Comparison of ENCODE assay signal across 25 cellular contexts in the genomic region with DNA sequence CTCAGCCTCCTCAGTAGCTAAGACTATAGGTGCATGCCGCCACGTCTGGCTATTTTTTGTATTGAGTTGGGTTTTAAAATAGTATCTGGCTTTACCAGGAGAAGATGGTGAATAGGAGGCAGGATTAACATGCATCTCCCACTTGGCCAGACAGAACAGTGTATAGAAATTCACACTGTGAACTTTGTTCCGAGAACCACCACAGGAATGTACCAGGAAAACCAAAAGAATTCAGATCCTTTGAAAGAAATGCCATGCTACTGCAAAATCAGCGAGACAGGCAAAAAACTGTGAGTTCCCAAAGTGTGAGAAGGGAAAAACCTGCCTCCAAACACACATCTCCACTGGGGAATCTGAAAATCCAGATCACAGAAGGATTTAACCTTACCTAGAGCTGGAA.
DNase-seq lines count a peak whose midpoint lies in the region; ATAC-seq and TF ChIP-seq lines count a peak whose summit lies in the region.
"Had no signal": no experiment of that assay in that cellular context is flagged by ENCODE, and none has a peak within 500 bp of the region (broad histone marks: within the 10 kb centered on the region; RNA-seq: fewer than 3 reads in every experiment).

No MANE protein-coding gene starts in this region.

- POLR2A ChIA-PET in activated CD4-positive, alpha-beta T cell treated with anti-CD3 and anti-CD28 coated beads for 36 hours (lab: Charles Lee), result no interaction called here

- no peak overlapping the region for H3K27ac ChIP-seq in mammary epithelial cell (ENCODE audit: insufficient read depth, low read depth, low read length)
- H3K27ac ChIP-seq in mesodermal cell (ENCODE audit: low read depth, low read length, severe bottlenecking), result peak overlapping the region; percentile 23
- H3K27ac ChIP-seq in uterus, result no peak overlapping the region
- H3K27ac ChIP-seq: adrenal gland, BLaER1, left ventricle myocardium inferior, vagina had no signal

- no peak overlapping the region for H3K9ac ChIP-seq in mammary epithelial cell (ENCODE audit: insufficient read depth, low read length)
- H3K9ac ChIP-seq: BLaER1 had no signal

- H4K20me1 ChIP-seq in mammary epithelial cell (ENCODE audit: insufficient read depth, low read length), result no peaks in the 10 kb centered on the region
- H4K20me1 ChIP-seq: BLaER1 had no signal

- peak; percentile 64 for DNase-seq in ACHN
- peak; percentile 14 for DNase-seq in HuH-7 (ENCODE audit: low spot score)
- peak; percentile 51 for DNase-seq in mammary epithelial cell
- no peak for DNase-seq in uterus
- DNase-seq in activated CD4-positive, alpha-beta T cell treated with anti-CD3 and anti-CD28 coated beads for 36 hours, result no peak
- no peak for DNase-seq in activated naive CD4-positive, alpha-beta T cell treated with anti-CD3 and anti-CD28 coated beads, Interleukin-2, amount 10 ng/mL, durations not matched to agents 7 days and 5 days
- no peak for DNase-seq in SKM-1 treated with dmso at 0.1 percent for 144 hours (lab: John Stamatoyannopoulos, UW; ENCODE audit: unreplicated experiment)
- DNase-seq: activated CD4-positive, alpha-beta T cell treated with anti-CD3 and anti-CD28 coated beads, Interleukin-2, amount 10 ng/mL, durations not matched to agents 7 days and 5 days; activated gamma-delta T cell treated with Interleukin-2 at 50 U/mL for 16 hours; adrenal gland; effector CD8-positive, alpha-beta T cell; IMR-90; left ventricle myocardium inferior; MM.1S; mucosa of descending colon; NCI-H2171 treated with DMSO at 0.1 percent for 48 hours; NCI-H748 treated with DMSO at 0.1 percent for 48 hours; OCI-M1; SHP77; substantia nigra; T-helper 1 cell had no signal

- no peaks in the 10 kb centered on the region for H3K9me3 ChIP-seq in mammary epithelial cell (replicated peaks; ENCODE audit: insufficient read depth, low read length)
- H3K9me3 ChIP-seq in mesodermal cell (ENCODE audit: control insufficient read depth, low read length), result no peaks in the 10 kb centered on the region
- no peaks in the 10 kb centered on the region for H3K9me3 ChIP-seq in uterus
- H3K9me3 ChIP-seq: adrenal gland, mucosa of descending colon, vagina had no signal

- peak overlapping the region; percentile 18 for H3K4me2 ChIP-seq in mammary epithelial cell (ENCODE audit: insufficient read depth, low read depth, low read length)

- no peak overlapping the region for H3K4me3 ChIP-seq in mammary epithelial cell (replicated peaks in 1 of 3; ENCODE audit: insufficient read depth in 1 of 3, low read depth in 2 of 3, low read length in 3 of 3)
- no peak overlapping the region for H3K4me3 ChIP-seq in mesodermal cell (ENCODE audit: extremely low read depth, insufficient read depth, low read length, poor library complexity, severe bottlenecking)
- no peak overlapping the region for H3K4me3 ChIP-seq in uterus
- H3K4me3 ChIP-seq: adrenal gland, BLaER1, left ventricle myocardium inferior, mucosa of descending colon, vagina had no signal

- CTCF ChIA-PET in mammary epithelial cell (lab: Charles Lee; ENCODE audit: low non-redundant PET), result no interaction called here
- CTCF ChIA-PET in activated CD4-positive, alpha-beta T cell treated with anti-CD3 and anti-CD28 coated beads for 36 hours (lab: Charles Lee), result no interaction called here
- CTCF ChIA-PET in activated naive CD4-positive, alpha-beta T cell treated with anti-CD3 and anti-CD28 coated beads, Interleukin-2, amount 10 ng/mL, durations not matched to agents 7 days and 5 days (lab: Charles Lee), result no interaction called here

- no peak for TF ChIP-seq POLR2A in uterus (IDR thresholded peaks at IDR 0.05)

- H3K79me2 ChIP-seq in mammary epithelial cell (ENCODE audit: insufficient read depth, low read length), result no peaks in the 10 kb centered on the region

- H3K4me1 Mint-ChIP-seq in activated CD4-positive, alpha-beta T cell treated with anti-CD3 and anti-CD28 coated beads for 36 hours, result no peaks in the 10 kb centered on the region
- H3K4me1 Mint-ChIP-seq in activated naive CD4-positive, alpha-beta T cell treated with anti-CD3 and anti-CD28 coated beads, Interleukin-2, amount 10 ng/mL, durations not matched to agents 7 days and 5 days, result no peaks in the 10 kb centered on the region
- H3K4me1 Mint-ChIP-seq: activated CD4-positive, alpha-beta T cell treated with anti-CD3 and anti-CD28 coated beads, Interleukin-2, amount 10 ng/mL, durations not matched to agents 7 days and 5 days; central memory CD8-positive, alpha-beta T cell had no signal

- TF ChIP-seq CTCF in mammary epithelial cell (conservative IDR thresholded peaks at IDR 0.05 in 1 of 2, IDR thresholded peaks at IDR 0.05 in 1 of 2; ENCODE audit: extremely low read depth in 1 of 2, insufficient read depth in 1 of 2, low read depth in 1 of 2, low read length in 2 of 2) (no peak), uterus (IDR thresholded peaks at IDR 0.05) (no peak)

- no TSS peak for BruUV-seq in mammary epithelial cell (replicated peaks; lab: Mats Ljungman, UMichigan)

- H3K9me3 Mint-ChIP-seq in activated CD4-positive, alpha-beta T cell treated with anti-CD3 and anti-CD28 coated beads for 36 hours (ENCODE audit: low read depth), result peaks cover 4% of the 10 kb centered on the region
- peaks cover 3% of the 10 kb centered on the region for H3K9me3 Mint-ChIP-seq in activated naive CD4-positive, alpha-beta T cell treated with anti-CD3 and anti-CD28 coated beads, Interleukin-2, amount 10 ng/mL, durations not matched to agents 7 days and 5 days
- H3K9me3 Mint-ChIP-seq: activated CD4-positive, alpha-beta T cell treated with anti-CD3 and anti-CD28 coated beads, Interleukin-2, amount 10 ng/mL, durations not matched to agents 7 days and 5 days had no signal

- H2AFZ ChIP-seq in mammary epithelial cell (ENCODE audit: low read depth, low read length), result peak overlapping the region; percentile 54

- dilution Hi-C loops in mammary epithelial cell (cut with HindIII; ENCODE audit: low sequenced_read_pairs), result no loop called here

- H3K4me1 ChIP-seq in mammary epithelial cell (ENCODE audit: insufficient read depth, low read length) (peaks cover 19% of the 10 kb centered on the region), mesodermal cell (ENCODE audit: control insufficient read depth, insufficient read depth, low read length, poor library complexity, severe bottlenecking) (peaks cover 3% of the 10 kb centered on the region), uterus (no peaks in the 10 kb centered on the region)
- H3K4me1 ChIP-seq: adrenal gland, left ventricle myocardium inferior, vagina had no signal

- H3K27me3 ChIP-seq in mammary epithelial cell (ENCODE audit: insufficient read depth, low read length), result no peaks in the 10 kb centered on the region
- H3K27me3 ChIP-seq in uterus, result no peaks in the 10 kb centered on the region
- H3K27me3 ChIP-seq: adrenal gland, BLaER1, vagina had no signal

- no peaks in the 10 kb centered on the region for H3K27me3 Mint-ChIP-seq in activated CD4-positive, alpha-beta T cell treated with anti-CD3 and anti-CD28 coated beads for 36 hours
- H3K27me3 Mint-ChIP-seq in activated naive CD4-positive, alpha-beta T cell treated with anti-CD3 and anti-CD28 coated beads, Interleukin-2, amount 10 ng/mL, durations not matched to agents 7 days and 5 days, result no peaks in the 10 kb centered on the region
- H3K27me3 Mint-ChIP-seq: activated CD4-positive, alpha-beta T cell treated with anti-CD3 and anti-CD28 coated beads, Interleukin-2, amount 10 ng/mL, durations not matched to agents 7 days and 5 days; central memory CD8-positive, alpha-beta T cell had no signal

- H3K36me3 ChIP-seq in mammary epithelial cell (ENCODE audit: insufficient read depth, low read length) (no peaks in the 10 kb centered on the region), mesodermal cell (ENCODE audit: control insufficient read depth, insufficient read depth, low read length) (no peaks in the 10 kb centered on the region), uterus (no peaks in the 10 kb centered on the region)
- H3K36me3 ChIP-seq: adrenal gland, BLaER1, left ventricle myocardium inferior, vagina had no signal

- H3K4me3 Mint-ChIP-seq in activated CD4-positive, alpha-beta T cell treated with anti-CD3 and anti-CD28 coated beads for 36 hours, result no peak overlapping the region
- H3K4me3 Mint-ChIP-seq in activated naive CD4-positive, alpha-beta T cell treated with anti-CD3 and anti-CD28 coated beads, Interleukin-2, amount 10 ng/mL, durations not matched to agents 7 days and 5 days, result no peak overlapping the region
- H3K4me3 Mint-ChIP-seq: activated CD4-positive, alpha-beta T cell treated with anti-CD3 and anti-CD28 coated beads, Interleukin-2, amount 10 ng/mL, durations not matched to agents 7 days and 5 days; central memory CD8-positive, alpha-beta T cell had no signal

- intact Hi-C loops in mammary epithelial cell (cut with micrococcal nuclease) (no loop called here), uterus (cut with DNase I; ENCODE audit: low total_unique reads) (no loop called here)
- intact Hi-C loops in activated CD4-positive, alpha-beta T cell treated with anti-CD3 and anti-CD28 coated beads for 36 hours (cut with DNase I, micrococcal nuclease), result no loop called here

- no peak for ATAC-seq in activated CD4-positive, alpha-beta T cell treated with anti-CD3 and anti-CD28 coated beads for 36 hours
- ATAC-seq: mucosa of descending colon had no signal

- no peak overlapping the region for H3K27ac Mint-ChIP-seq in activated CD4-positive, alpha-beta T cell treated with anti-CD3 and anti-CD28 coated beads for 36 hours
- no peak overlapping the region for H3K27ac Mint-ChIP-seq in activated naive CD4-positive, alpha-beta T cell treated with anti-CD3 and anti-CD28 coated beads, Interleukin-2, amount 10 ng/mL, durations not matched to agents 7 days and 5 days
- H3K27ac Mint-ChIP-seq: activated CD4-positive, alpha-beta T cell treated with anti-CD3 and anti-CD28 coated beads, Interleukin-2, amount 10 ng/mL, durations not matched to agents 7 days and 5 days had no signal

- WGBS in mammary epithelial cell (ENCODE audit: low coverage, missing lambda C conversion rate), result 43% methylated on average over 4 of the region's 4 CpGs
- WGBS in mesodermal cell (ENCODE audit: insufficient coverage in 2 of 2), 2 experiments, result 80% methylated on average over 1 of the region's 4 CpGs; no CpG with 5 or more reads in 1 of the 2 experiments

- H3K36me3 Mint-ChIP-seq in activated CD4-positive, alpha-beta T cell treated with anti-CD3 and anti-CD28 coated beads for 36 hours (ENCODE audit: low read depth), result no peaks in the 10 kb centered on the region
- no peaks in the 10 kb centered on the region for H3K36me3 Mint-ChIP-seq in activated naive CD4-positive, alpha-beta T cell treated with anti-CD3 and anti-CD28 coated beads, Interleukin-2, amount 10 ng/mL, durations not matched to agents 7 days and 5 days

- in situ Hi-C loops in ACHN (cut with HindIII; ENCODE audit: low pct_ligation_motif_present, low pct_unique_long_range_greater_than_20kb, low sequenced_read_pairs) (no loop called here), mammary epithelial cell (cut with MboI; ENCODE audit: low sequenced_read_pairs in 2 of 2) (no loop called here)

Comparison
In these comparisons a context has a peak if more than half of its experiments do, and no peak if none do; other contexts are left out.
1. DNase-seq: peak in ACHN (single experiment), HuH-7 (single experiment) and mammary epithelial cell (single experiment); none in uterus (0 of 2), activated CD4-positive, alpha-beta T cell treated with anti-CD3 and anti-CD28 coated beads for 36 hours (single experiment), activated naive CD4-positive, alpha-beta T cell treated with anti-CD3 and anti-CD28 coated beads, Interleukin-2, amount 10 ng/mL, durations not matched to agents 7 days and 5 days (single experiment) and SKM-1 treated with dmso at 0.1 percent for 144 hours (single experiment).